10 cellular contexts compared by ENCODE assay signal in genomic region chr14:77140343-77140936, GRCh38. TPM values are rescaled to one million over a fixed set of nuclear protein-coding genes. Genes with fewer than 3 reads are reported as not detected.
DNase-seq lines count a peak whose midpoint lies in the region; ATAC-seq and TF ChIP-seq lines count a peak whose summit lies in the region.
"Had no signal": no experiment of that assay in that cellular context is flagged by ENCODE, and none has a peak within 500 bp of the region (broad histone marks: within the 10 kb centered on the region; RNA-seq: fewer than 3 reads in every experiment).

No MANE protein-coding gene starts in this region.

- H4K20me1 ChIP-seq in PC-3 (ENCODE audit: low read length), result no peaks in the 10 kb centered on the region
- no peaks in the 10 kb centered on the region; the same call in 1 of the 2 replicates for H4K20me1 ChIP-seq in PC-9 (ENCODE audit: insufficient read depth)

- H3K9me3 ChIP-seq in cardiac muscle cell (ENCODE audit: low read depth) (no peaks in the 10 kb centered on the region), PC-3 (ENCODE audit: low read length) (no peaks in the 10 kb centered on the region), thoracic aorta (no peaks in the 10 kb centered on the region), aorta (ENCODE audit: control insufficient read depth, low read length) (no peaks in the 10 kb centered on the region), PC-9 (ENCODE audit: insufficient read depth, low read depth) (no peaks in the 10 kb centered on the region)

- no peaks in the 10 kb centered on the region for H3K9me2 ChIP-seq in PC-3 (replicated peaks; ENCODE audit: low read length)
- H3K9me2 ChIP-seq in PC-9 (ENCODE audit: insufficient read depth), result no peaks in the 10 kb centered on the region

- DNase-seq in cardiac muscle cell (ENCODE audit: low read depth in 1 of 2, low spot score in 1 of 2) (no peak), left cardiac atrium (no peak), PC-3 (no peak), thoracic aorta (ENCODE audit: low spot score) (no peak), aorta (no peak), PC-9 (no peak)
- DNase-seq: occipital lobe had no signal

- H3K36me3 ChIP-seq in cardiac muscle cell, result no peaks in the 10 kb centered on the region
- H3K36me3 ChIP-seq in PC-3 (ENCODE audit: low read depth, low read length), result no peaks in the 10 kb centered on the region
- no peaks in the 10 kb centered on the region for H3K36me3 ChIP-seq in thoracic aorta
- H3K36me3 ChIP-seq in aorta (ENCODE audit: control insufficient read depth in 1 of 2, insufficient read depth in 2 of 2, low read length in 1 of 2), result no peaks in the 10 kb centered on the region
- H3K36me3 ChIP-seq in PC-9 (ENCODE audit: low read depth), result no peaks in the 10 kb centered on the region

- intact Hi-C loops in left cardiac atrium (cut with DNase I), result no loop called here
- intact Hi-C loops in PC-3 (cut with micrococcal nuclease), result no loop called here
- intact Hi-C loops in aorta (cut with DNase I), result no loop called here
- intact Hi-C loops in PC-9 (cut with micrococcal nuclease; ENCODE audit: unreplicated experiment), result no loop called here

- peaks cover 70% of the 10 kb centered on the region for H3K27me3 ChIP-seq in cardiac muscle cell
- peaks cover 76% of the 10 kb centered on the region for H3K27me3 ChIP-seq in PC-3 (ENCODE audit: low read length)
- peaks cover 16% of the 10 kb centered on the region for H3K27me3 ChIP-seq in thoracic aorta (replicated peaks; ENCODE audit: insufficient read depth)
- no peaks in the 10 kb centered on the region for H3K27me3 ChIP-seq in aorta (ENCODE audit: control insufficient read depth in 1 of 2, insufficient read depth in 2 of 2, low read length in 1 of 2)
- H3K27me3 ChIP-seq in PC-9 (ENCODE audit: insufficient read depth, low read depth), result peaks cover 95% of the 10 kb centered on the region

- H3K79me2 ChIP-seq in PC-3 (ENCODE audit: low read length) (no peaks in the 10 kb centered on the region), PC-9 (ENCODE audit: low read depth) (no peaks in the 10 kb centered on the region)

- 0 to 1% methylated on average over 36 to 41 of the region's 41 CpGs for WGBS in aorta, 2 donors

- BruUV-seq in PC-3 (replicated peaks; lab: Mats Ljungman, UMichigan) (no TSS peak), PC-9 (replicated peaks; lab: Mats Ljungman, UMichigan) (no TSS peak)

- no peak overlapping the region for H3K9ac ChIP-seq in PC-3 (ENCODE audit: low read length)

- POLR2A ChIA-PET in PC-3 (lab: Charles Lee; ENCODE audit: unreplicated experiment) (no interaction called here), PC-9 (lab: Charles Lee; ENCODE audit: unreplicated experiment) (interaction anchor here (0.7 kb wide), 1 partner anchor 319 kb away, joined by 3 read pairs; no protein-coding TSS in a partner anchor)

- H3F3A ChIP-seq in PC-3 (ENCODE audit: low read length, unreplicated experiment) (no peaks in the 10 kb centered on the region), PC-9 (ENCODE audit: insufficient read depth, low read depth) (no peaks in the 10 kb centered on the region)

- H3K4me3 ChIP-seq in cardiac muscle cell (peak overlapping the region; percentile 32), PC-3 (ENCODE audit: low read length) (peak overlapping the region; percentile 74), iPS-11a (ENCODE audit: low read depth, low read length) (peak overlapping the region; percentile 78), thoracic aorta (peak overlapping the region; percentile 63), aorta (ENCODE audit: low read length in 2 of 2) (no peak overlapping the region), PC-9 (no peak overlapping the region)

- peak overlapping the region; percentile 87 for H2AFZ ChIP-seq in PC-3 (ENCODE audit: low read length)
- H2AFZ ChIP-seq in PC-9, result no peak overlapping the region

- TF ChIP-seq CTCF in cardiac muscle cell (IDR thresholded peaks at IDR 0.05; ENCODE audit: low read depth, low read length) (no peak), PC-3 (conservative IDR thresholded peaks at IDR 0.05; ENCODE audit: low read depth, low read length) (no peak), thoracic aorta (IDR thresholded peaks at IDR 0.05) (no peak), PC-9 (conservative IDR thresholded peaks at IDR 0.05) (no peak)

- peak overlapping the region; percentile 95 for H3K4me2 ChIP-seq in PC-3 (ENCODE audit: low read length)
- no peak overlapping the region for H3K4me2 ChIP-seq in PC-9

- H3K27ac ChIP-seq in cardiac muscle cell, result no peak overlapping the region
- H3K27ac ChIP-seq in PC-3 (ENCODE audit: low read length), result no peak overlapping the region
- H3K27ac ChIP-seq in thoracic aorta, result no peak overlapping the region
- H3K27ac ChIP-seq in aorta (ENCODE audit: low read depth in 1 of 2, low read length in 2 of 2), result no peak overlapping the region
- H3K27ac ChIP-seq in PC-9, result no peak overlapping the region
- H3K27ac ChIP-seq: HL-60 had no signal

- H3K4me1 ChIP-seq in cardiac muscle cell (ENCODE audit: low read depth), result peaks cover 2% of the 10 kb centered on the region
- H3K4me1 ChIP-seq in PC-3 (ENCODE audit: insufficient read depth, low read length), result peaks cover 13% of the 10 kb centered on the region
- H3K4me1 ChIP-seq in thoracic aorta (ENCODE audit: control insufficient read depth in 1 of 2, low read depth in 2 of 2), result peaks cover 20 to 28% of the 10 kb centered on the region in 2 donors
- H3K4me1 ChIP-seq in aorta (ENCODE audit: control insufficient read depth in 1 of 2, insufficient read depth in 2 of 2, low read length in 2 of 2), result peaks cover 0 to 2% of the 10 kb centered on the region in 2 donors
- no peaks in the 10 kb centered on the region for H3K4me1 ChIP-seq in PC-9 (replicated peaks; ENCODE audit: insufficient read depth)

- CTCF ChIA-PET in PC-3 (lab: Charles Lee), result no interaction called here
- CTCF ChIA-PET in PC-9 (lab: Charles Lee), result interaction anchor here (1.0 kb wide), 1 partner anchor 11 kb away, joined by 3 read pairs; no protein-coding TSS in a partner anchor

- ATAC-seq in left cardiac atrium, result no peak
- no peak; the same call in 1 of the 2 replicates for ATAC-seq in PC-3
- no peak for ATAC-seq in thoracic aorta (ENCODE audit: insufficient number of reproducible peaks, low FRiP score, low read depth)
- no peak for ATAC-seq in aorta (ENCODE audit: low FRiP score)
- no peak for ATAC-seq in HG02870 (IDR thresholded peaks at IDR 0.05; ENCODE audit: unreplicated experiment)

RNA-seq across cellular contexts. Expression of gene ZDHHC22, which starts 1.2 kb away (rescaled TPM):
- total RNA-seq in cardiac muscle cell (0.12 and 0.25 TPM in 2 replicates), left cardiac atrium (not detected), PC-3 (2014; rRNA removed) (0.15 and 0.81 TPM in 2 replicates), thoracic aorta (not detected), aorta (not detected), PC-9 (2021) (not detected in 2 replicates)
- polyA plus RNA-seq in cardiac muscle cell (0.10 TPM in 1 of 2 replicates, not detected in the other), aorta (not detected)

RNA-seq across cellular contexts. Expression of gene TMEM63C, which starts 41.2 kb away (rescaled TPM):
- total RNA-seq in cardiac muscle cell (0.36 and 0.74 TPM in 2 replicates), left cardiac atrium (not detected), PC-3 (2014; rRNA removed) (4.0 and 5.4 TPM in 2 replicates), thoracic aorta (under 1 TPM in 1 of 2 donors, not detected in 1; under 0.01 TPM), aorta (under 1 TPM; 0.06 to 0.26 TPM), PC-9 (2021) (2.1 and 2.2 TPM in 2 replicates)
- polyA plus RNA-seq in cardiac muscle cell (0.80 and 1.1 TPM in 2 replicates), aorta (under 1 TPM in 1 of 2 donors, not detected in 1; 0.13 TPM)

RNA-seq across cellular contexts. Expression of gene CIPC, which starts 42.4 kb away (rescaled TPM):
- total RNA-seq in cardiac muscle cell (31.3 and 35.3 TPM in 2 replicates), left cardiac atrium (10 to 100 TPM; 56.2 to 57.6 TPM), PC-3 (2014; rRNA removed) (26.0 and 26.6 TPM in 2 replicates), thoracic aorta (10 to 100 TPM; 38.3 to 44.4 TPM), aorta (10 to 100 TPM; 23.1 to 24.4 TPM), PC-9 (2021) (54.7 and 66.3 TPM in 2 replicates)
- polyA plus RNA-seq in cardiac muscle cell (16.4 and 16.5 TPM in 2 replicates), aorta (10 to 100 TPM in 1 of 2 donors, 1 to 10 TPM in 1; 8.1 to 11.0 TPM)

Comparison
In these comparisons a context has a peak if more than half of its experiments do, and no peak if none do; other contexts are left out.
1. H3K4me3 ChIP-seq: peak in cardiac muscle cell (single experiment), PC-3 (single experiment), iPS-11a (single experiment) and thoracic aorta (single experiment); none in aorta (0 of 2) and PC-9 (single experiment).